10 cellular contexts compared by ENCODE assay signal in genomic region chr2:10325278-10326145, GRCh38. TPM values are rescaled to one million over a fixed set of nuclear protein-coding genes. Genes with fewer than 3 reads are reported as not detected.
A peak's percentile ranks its signal among the peaks of the same experiment; 100 is the strongest.
DNase-seq lines count a peak whose midpoint lies in the region; ATAC-seq, FAIRE-seq and TF ChIP-seq lines count a peak whose summit lies in the region.
"Had no signal": no experiment of that assay in that cellular context is flagged by ENCODE, and none has a peak within 500 bp of the region (broad histone marks: within the 10 kb centered on the region; RNA-seq: fewer than 3 reads in every experiment).

No MANE protein-coding gene starts in this region.

- WGBS in A549 (ENCODE audit: missing lambda C conversion rate) = 64% methylated on average over 17 of the region's 17 CpGs

- POLR2A ChIA-PET in A549 (lab: Yijun Ruan, JAX) = interaction anchor here (0.7 kb wide), 1 partner anchor 23 kb away, joined by 4 read pairs; the partner anchor contains the start of gene HPCAL1

- H3K4me1 ChIP-seq in A549 = peaks cover 67% of the 10 kb centered on the region
- H3K4me1 ChIP-seq: testis had no signal

- peaks cover 26% of the 10 kb centered on the region for H3K9me3 ChIP-seq in A549
- H3K9me3 ChIP-seq: testis had no signal

- peak overlapping the region; percentile 59 for H3K4me2 ChIP-seq in A549

- in situ Hi-C loops in G401 (cut with HindIII; ENCODE audit: low sequenced_read_pairs) = no loop called here

- no peak for FAIRE-seq in A549 (lab: Jason Lieb, UNC)
- FAIRE-seq: H54 had no signal

- DNase-seq in A549 (ENCODE audit: low read depth in 1 of 2, low spot score in 1 of 2) (peak in 1 of 2 experiments; percentile 44), DMS53 (lab: John Stamatoyannopoulos, UW) (peak; percentile 96), NCI-H510A treated with DMSO at 0.1 percent for 48 hours (lab: John Stamatoyannopoulos, UW) (peak; percentile 92), kidney tubule cell (ENCODE audit: low spot score) (peak; percentile 80), G401 (ENCODE audit: low spot score) (no peak)
- DNase-seq in activated CD4-positive, alpha-beta T cell treated with anti-CD3 and anti-CD28 coated beads, Interleukin-2, amount 50 U/mL, for 1 hour = no peak
- DNase-seq: testis had no signal

- CTCF ChIA-PET in A549 (lab: Yijun Ruan, JAX) = interaction anchor here (0.7 to 8.5 kb wide), 4 partner anchors 17 to 84 kb away, joined by 3 to 61 read pairs (median 21); partner anchors contain the start of gene HPCAL1

- H3K4me3 ChIP-seq in A549 = no peak overlapping the region
- H3K4me3 ChIP-seq: testis had no signal

- ATAC-seq in A549 = peak; percentile 15 to 22; a peak in 3 of 6 replicates
- no peak for ATAC-seq in GM19328 (IDR thresholded peaks at IDR 0.05; ENCODE audit: unreplicated experiment)
- ATAC-seq in GM19455 (IDR thresholded peaks at IDR 0.05; ENCODE audit: unreplicated experiment) = no peak

- no peak for TF ChIP-seq POLR2A in A549 (IDR thresholded peaks at IDR 0.05; ENCODE audit: low read length)

- H3K27ac ChIP-seq in A549 = peak overlapping the region; percentile 44 to 70; a peak in 4 of 6 replicates
- H3K27ac ChIP-seq: testis had no signal

- TF ChIP-seq CTCF in A549 (IDR thresholded peaks at IDR 0.05) = no peak

- TF ChIP-seq RAD21 in A549 (conservative IDR thresholded peaks at IDR 0.05 in 1 of 2, IDR thresholded peaks at IDR 0.05 in 1 of 2) = no peak

- no peak for TF ChIP-seq EP300 in A549 (IDR thresholded peaks at IDR 0.05)

TF ChIP-seq in A549, 52 proteins besides CTCF, POLR2A, EP300 and RAD21:
- TF ChIP-seq PHF8 (IDR thresholded peaks at IDR 0.05; ENCODE audit: borderline replicate concordance, low read depth) (no peak), KDM5A (IDR thresholded peaks at IDR 0.05) (no peak), NPAS2 (CRISPR knock-in tag; IDR thresholded peaks at IDR 0.05; ENCODE audit: borderline replicate concordance) (no peak), CBX2 (IDR thresholded peaks at IDR 0.05; ENCODE audit: borderline replicate concordance, low read depth) (no peak), E2F6 (IDR thresholded peaks at IDR 0.05; ENCODE audit: borderline replicate concordance, low read depth) (no peak), MAZ (IDR thresholded peaks at IDR 0.05; ENCODE audit: borderline replicate concordance, low read depth, low read length) (no peak), FOSL2 (IDR thresholded peaks at IDR 0.05) (no peak), FOSL2 (CRISPR knock-in tag; IDR thresholded peaks at IDR 0.05) (no peak), CEBPB (IDR thresholded peaks at IDR 0.05) (no peak), MYC (IDR thresholded peaks at IDR 0.05; ENCODE audit: borderline replicate concordance, low read length) (no peak), SREBF2 (IDR thresholded peaks at IDR 0.05) (no peak), POLR2AphosphoS2 (conservative IDR thresholded peaks at IDR 0.05; ENCODE audit: low read length) (no peak), KDM1A (IDR thresholded peaks at IDR 0.05; ENCODE audit: low read depth) (no peak), ZNF302 (CRISPR knock-in tag; IDR thresholded peaks at IDR 0.05) (no peak)

RNA-seq across cellular contexts. Expression of gene HPCAL1, which starts 22.8 kb away (rescaled TPM):
- polyA plus RNA-seq in A549 (2011; rRNA removed) (37.8 and 44.4 TPM in 2 replicates), A549 (2017; fragmentation: RNase III; extraction: RNeasy Plus Mini Kit Qiagen cat#74134 plus additional on column Dnase treatment) (66.4 to 78.8 TPM (median 66.9 TPM) in 3 replicates)
- polyA plus RNA-seq in A549 (2012; cell fraction: cytosol; rRNA removed) = 146 and 175 TPM in 2 replicates
- polyA plus RNA-seq in A549 (2012; cell fraction: nucleus; rRNA removed) = 151 and 164 TPM in 2 replicates
- polyA minus RNA-seq in A549 (2011; rRNA and poly(A)+ RNA removed) = 26.0 and 43.0 TPM in 2 replicates
- total RNA-seq in G401 (2014; rRNA removed; shearing (Covaris generic)) = 12.7 and 34.8 TPM in 2 replicates

Comparison
In these comparisons a context has a peak if more than half of its experiments do, and no peak if none do; other contexts are left out.
1. ATAC-seq: peak in A549 (2 of 2); none in GM19328 (single experiment) and GM19455 (single experiment).
2. DNase-seq: peak in DMS53 (single experiment), NCI-H510A treated with DMSO at 0.1 percent for 48 hours (single experiment) and kidney tubule cell (single experiment); none in activated CD4-positive, alpha-beta T cell treated with anti-CD3 and anti-CD28 coated beads, Interleukin-2, amount 50 U/mL, for 1 hour (single experiment) and G401 (single experiment).